8 cellular contexts compared by ENCODE assay signal in the genomic region with DNA sequence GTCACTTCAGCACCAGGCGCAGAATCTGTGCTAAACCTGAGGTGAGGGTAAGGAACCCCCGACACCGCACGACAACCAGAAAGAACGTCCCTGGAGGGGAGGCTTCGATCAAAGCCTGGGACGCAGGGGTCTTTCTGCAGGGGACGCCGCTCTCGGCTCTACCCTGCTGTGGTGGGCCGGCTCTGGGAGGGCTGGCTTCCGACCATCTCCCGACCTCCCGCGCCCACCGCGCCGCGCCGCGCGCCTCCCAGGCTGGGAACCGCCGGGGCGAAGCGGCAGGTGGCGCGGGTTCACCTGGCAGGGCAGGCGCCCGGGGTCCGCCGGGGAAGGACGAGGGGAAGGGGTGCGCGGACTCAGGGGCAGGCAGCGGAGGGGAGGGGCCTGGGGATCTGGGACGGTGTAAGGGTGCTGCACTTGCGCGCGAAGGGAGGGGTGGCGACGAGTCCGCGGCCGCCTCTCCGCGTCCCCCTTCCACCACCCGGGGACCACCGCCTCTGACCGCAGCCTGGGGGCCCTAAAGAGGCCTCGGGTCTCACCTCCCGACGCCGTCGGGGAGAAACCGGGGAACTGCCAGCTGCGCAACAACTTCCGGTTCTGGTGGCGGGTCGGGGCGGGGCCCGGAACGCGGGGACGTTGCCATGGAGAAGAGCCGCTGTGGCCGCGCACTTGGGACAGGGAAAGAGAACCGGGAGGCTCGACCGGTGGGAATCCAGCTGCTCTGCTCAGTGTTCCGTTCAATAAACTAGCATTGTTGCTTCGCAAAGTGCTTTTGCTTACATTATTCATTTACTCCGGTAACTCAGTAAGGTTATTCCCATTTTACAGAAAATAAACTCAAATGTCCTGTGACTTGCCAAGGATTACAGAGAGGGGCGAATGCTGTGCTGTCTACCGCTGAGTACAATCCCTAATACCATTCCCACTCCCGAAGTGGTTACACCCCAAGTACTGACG. TPM values are rescaled to one million over a fixed set of nuclear protein-coding genes. Genes with fewer than 3 reads are reported as not detected.
A peak's percentile ranks its signal among the peaks of the same experiment; 100 is the strongest.
DNase-seq lines count a peak whose midpoint lies in the region; ATAC-seq and TF ChIP-seq lines count a peak whose summit lies in the region.

A gene (minus strand): TSS at position 596 of the 954 bp plus-strand sequence. CDS start 3,045 bp downstream, outside the sequence.

- no peak for TF ChIP-seq POLR2A in stomach (IDR thresholded peaks at IDR 0.05)

- H3K9me3 ChIP-seq in Caco-2 (no peaks in the 10 kb centered on the region), stomach (no peaks in the 10 kb centered on the region)

- H3K27ac ChIP-seq in foreskin keratinocyte (no peak within 1 kb of the TSS), stomach (peak within 1 kb of the TSS; percentile 64 to 85 (median 77))

- peak; percentile 47 to 71 for DNase-seq in Caco-2
- peak; percentile 74 for DNase-seq in HuH-7 (ENCODE audit: low spot score)
- peak; percentile 67 for DNase-seq in RPMI8226
- peak; percentile 57 for DNase-seq in activated T-helper 9 cell treated with anti-CD3 and anti-CD28 coated beads, Interleukin-2, amount 50 U/mL, for 16 hours (ENCODE audit: low read depth)
- DNase-seq in foreskin keratinocyte: peak in 1 of 2 donors; percentile 21
- DNase-seq in neural crest cell (ENCODE audit: low read depth, low spot score): peak; percentile 63
- peak; percentile 86 for DNase-seq in stomach

- H3K36me3 ChIP-seq in Caco-2 (ENCODE audit: control insufficient read depth, insufficient read depth, low read length) (no peaks in the 10 kb centered on the region), stomach (peaks cover 0 to 12% (median 6%) of the 10 kb centered on the region in 4 donors)

- H3K27me3 ChIP-seq in Caco-2 (replicated peaks; ENCODE audit: control insufficient read depth, insufficient read depth, low read length) (no peaks in the 10 kb centered on the region), foreskin keratinocyte (no peaks in the 10 kb centered on the region), stomach (no peaks in the 10 kb centered on the region)

- 2 to 5% (median 4%) methylated on average over 37 to 78 of the region's 78 CpGs for WGBS in stomach, 5 donors

- H3K4me3 Mint-ChIP-seq in Caco-2 (ENCODE audit: unreplicated experiment) (peak within 1 kb of the TSS; percentile 73), neural crest cell (peak within 1 kb of the TSS; percentile 90)

- no peak for TF ChIP-seq EP300 in stomach (IDR thresholded peaks at IDR 0.05)

- intact Hi-C loops in Caco-2 (cut with micrococcal nuclease; ENCODE audit: unreplicated experiment): no loop called here
- intact Hi-C loops in stomach (cut with DNase I; ENCODE audit: low total_unique reads): no loop called here

- no TSS peak for BruUV-seq in Caco-2 (replicated peaks; lab: Mats Ljungman, UMichigan)

- CTCF ChIA-PET in Caco-2 (lab: Charles Lee): no interaction called here

- H3K27ac Mint-ChIP-seq in Caco-2 (ENCODE audit: unreplicated experiment): no peak within 1 kb of the TSS
- H3K27ac Mint-ChIP-seq in neural crest cell (ENCODE audit: unreplicated experiment): no peak within 1 kb of the TSS

- H3K36me3 Mint-ChIP-seq in Caco-2 (ENCODE audit: insufficient read depth, unreplicated experiment): no peaks in the 10 kb centered on the region
- H3K36me3 Mint-ChIP-seq in neural crest cell (ENCODE audit: low read depth): no peaks in the 10 kb centered on the region

- H3K4me1 Mint-ChIP-seq in Caco-2 (ENCODE audit: low read depth, unreplicated experiment): no peaks in the 10 kb centered on the region
- H3K4me1 Mint-ChIP-seq in neural crest cell: peaks cover 11% of the 10 kb centered on the region

- H3K27me3 Mint-ChIP-seq in Caco-2 (ENCODE audit: insufficient read depth, unreplicated experiment) (peaks cover 8% of the 10 kb centered on the region), neural crest cell (ENCODE audit: low read depth) (peaks cover 26% of the 10 kb centered on the region)

- POLR2A ChIA-PET in Caco-2 (lab: Charles Lee): no interaction called here

- H3K4me3 ChIP-seq in Caco-2 (ENCODE audit: low read depth, low read length) (peak within 1 kb of the TSS; percentile 64), stomach (peak within 1 kb of the TSS; percentile 83 to 98 (median 95))

- TF ChIP-seq CTCF in Caco-2 (IDR thresholded peaks at IDR 0.05; ENCODE audit: insufficient read depth in 1 of 2, low read depth in 1 of 2, low read length in 1 of 2, severe bottlenecking in 1 of 2, unreplicated experiment in 1 of 2): no peak
- peak; percentile 10 for TF ChIP-seq CTCF in foreskin keratinocyte (conservative IDR thresholded peaks at IDR 0.05)
- TF ChIP-seq CTCF in neural crest cell (conservative IDR thresholded peaks at IDR 0.05): no peak
- TF ChIP-seq CTCF in stomach (IDR thresholded peaks at IDR 0.05): no peak

- peak; percentile 81 for ATAC-seq in GM21423 (IDR thresholded peaks at IDR 0.05; ENCODE audit: unreplicated experiment)
- peak; percentile 81 for ATAC-seq in foreskin keratinocyte

- H3K9me3 Mint-ChIP-seq in Caco-2 (ENCODE audit: unreplicated experiment) (no peaks in the 10 kb centered on the region), neural crest cell (no peaks in the 10 kb centered on the region)

- H3K4me1 ChIP-seq in Caco-2 (no peaks in the 10 kb centered on the region), foreskin keratinocyte (no peaks in the 10 kb centered on the region), stomach (peaks cover 0 to 17% (median 9%) of the 10 kb centered on the region in 4 donors)

RNA-seq across cellular contexts. Expression of the gene that starts here (rescaled TPM):
- total RNA-seq in Caco-2 (2022): 0.35 and 0.61 TPM in 2 replicates
- 0.42 and 0.44 TPM in 2 replicates for total RNA-seq in foreskin keratinocyte
- polyA plus RNA-seq in foreskin keratinocyte: 0.36 and 0.38 TPM in 2 replicates
- total RNA-seq in neural crest cell: 2.9 and 3.6 TPM in 2 replicates
- total RNA-seq in stomach: 1 to 10 TPM in 4 of 5 donors, not detected in 1; 3.9 to 7.6 (median 5.5) TPM
- 1 to 10 TPM; 1.3 to 4.3 (median 1.8) TPM for polyA plus RNA-seq in stomach

Comparison
In these comparisons a context has a peak if more than half of its experiments do, and no peak if none do; other contexts are left out.
1. Peak in DNase-seq and H3K4me3 ChIP-seq in Caco-2; RNA of the gene not detected or under 1 TPM.
2. Peak in ATAC-seq in foreskin keratinocyte; RNA of the gene not detected or under 1 TPM.